ENCODE assay signal across 9 cellular contexts in genomic region chr12:112906712-112907414, GRCh38. TPM values are rescaled to one million over a fixed set of nuclear protein-coding genes. Genes with fewer than 3 reads are reported as not detected.
DNase-seq lines count a peak whose midpoint lies in the region; ATAC-seq and TF ChIP-seq lines count a peak whose summit lies in the region.
"Had no signal": no experiment of that assay in that cellular context is flagged by ENCODE, and none has a peak within 500 bp of the region (broad histone marks: within the 10 kb centered on the region; RNA-seq: fewer than 3 reads in every experiment).

Gene OAS1, plus strand, starts transcription at chr12:112906962. Its CDS starts 78 bp downstream, at chr12:112907040.

- TF ChIP-seq CTCF in NB4 (IDR thresholded peaks at IDR 0.05; ENCODE audit: low read depth, low read length) (no peak), fibroblast of the aortic adventitia (IDR thresholded peaks at IDR 0.05; ENCODE audit: insufficient read depth, low read length) (no peak)

- peak; percentile 72 for ATAC-seq in HG02610 (IDR thresholded peaks at IDR 0.05; ENCODE audit: unreplicated experiment)

- H3K27ac Mint-ChIP-seq in activated CD4-positive, alpha-beta memory T cell treated with anti-CD3 and anti-CD28 coated beads, Interleukin-2, amount 10 ng/mL, durations not matched to agents 7 days and 5 days, result peak within 1 kb of the TSS; percentile 99

- no peaks in the 10 kb centered on the region for H3K27me3 Mint-ChIP-seq in activated CD4-positive, alpha-beta memory T cell treated with anti-CD3 and anti-CD28 coated beads, Interleukin-2, amount 10 ng/mL, durations not matched to agents 7 days and 5 days

- H3K4me1 Mint-ChIP-seq in activated CD4-positive, alpha-beta memory T cell treated with anti-CD3 and anti-CD28 coated beads, Interleukin-2, amount 10 ng/mL, durations not matched to agents 7 days and 5 days, result peaks cover 78% of the 10 kb centered on the region

- peaks cover 52% of the 10 kb centered on the region for H3K36me3 Mint-ChIP-seq in activated CD4-positive, alpha-beta memory T cell treated with anti-CD3 and anti-CD28 coated beads, Interleukin-2, amount 10 ng/mL, durations not matched to agents 7 days and 5 days (ENCODE audit: low read depth)

- H3K4me3 ChIP-seq in NB4 (ENCODE audit: low read depth, low read length) (peak within 1 kb of the TSS; percentile 74), fibroblast of the aortic adventitia (ENCODE audit: low read depth, low read length) (peak within 1 kb of the TSS; percentile 64)
- H3K4me3 ChIP-seq: HAP-1 had no signal

- H3K9me3 Mint-ChIP-seq in activated CD4-positive, alpha-beta memory T cell treated with anti-CD3 and anti-CD28 coated beads, Interleukin-2, amount 10 ng/mL, durations not matched to agents 7 days and 5 days, result peaks cover 13% of the 10 kb centered on the region

- POLR2A ChIA-PET in activated CD4-positive, alpha-beta memory T cell treated with anti-CD3 and anti-CD28 coated beads, Interleukin-2, amount 10 ng/mL, durations not matched to agents 7 days and 5 days (lab: Charles Lee), result interaction anchor here (0.5 to 5.1 kb wide), 25 partner anchors 8 to 1221 kb away, joined by 3 to 183 read pairs (median 5); partner anchors contain the start of genes ACAD10, BRAP, DDX54 and OAS2

- CTCF ChIA-PET in activated CD4-positive, alpha-beta memory T cell treated with anti-CD3 and anti-CD28 coated beads, Interleukin-2, amount 10 ng/mL, durations not matched to agents 7 days and 5 days (lab: Charles Lee), result interaction anchor here (0.6 to 4.1 kb wide), 8 partner anchors 11 to 330 kb away, joined by 3 to 35 read pairs (median 4); partner anchors contain the start of genes OAS2 and OAS3

- peak; percentile 33 for DNase-seq in stimulated activated CD4-positive, alpha-beta T cell treated with anti-CD3 and anti-CD28 coated beads, Interleukin-15, amount 100 ng/mL, for 24 hours
- DNase-seq in stimulated activated CD4-positive, alpha-beta T cell treated with anti-CD3 and anti-CD28 coated beads, Interleukin-12 subunit alpha, Interleukin-12 subunit beta, amount 100 ng/mL, for 4 hours, result no peak
- DNase-seq in NB4 (ENCODE audit: low read depth) (peak; percentile 88), fibroblast of the aortic adventitia (ENCODE audit: low read depth) (peak; percentile 69), non-pigmented ciliary epithelial cell (ENCODE audit: low read depth) (peak; percentile 22), UCSD-AML1 (lab: John Stamatoyannopoulos, UW; ENCODE audit: unreplicated experiment) (no peak)
- DNase-seq in activated CD4-positive, alpha-beta memory T cell treated with anti-CD3 and anti-CD28 coated beads, Interleukin-2, amount 10 ng/mL, durations not matched to agents 7 days and 5 days, result peak; percentile 69

- TF ChIP-seq POLR2A in NB4 (IDR thresholded peaks at IDR 0.05; ENCODE audit: extremely low read depth, insufficient read length), result no peak

- peak within 1 kb of the TSS; percentile 100 for H3K4me3 Mint-ChIP-seq in activated CD4-positive, alpha-beta memory T cell treated with anti-CD3 and anti-CD28 coated beads, Interleukin-2, amount 10 ng/mL, durations not matched to agents 7 days and 5 days

RNA-seq across cellular contexts. Expression of gene OAS1, which starts in this region (rescaled TPM):
- 100 to 1,000 TPM; 246 to 248 TPM for total RNA-seq in activated CD4-positive, alpha-beta memory T cell treated with anti-CD3 and anti-CD28 coated beads, Interleukin-2, amount 10 ng/mL, durations not matched to agents 7 days and 5 days
- total RNA-seq in fibroblast of the aortic adventitia (ENCODE audit: low replicate concordance), result 1.4 and 7.8 TPM in 2 replicates

Comparison
In these comparisons a context has a peak if more than half of its experiments do, and no peak if none do; other contexts are left out.
1. RNA of gene OAS1 (total RNA-seq): 246 to 248 TPM in activated CD4-positive, alpha-beta memory T cell treated with anti-CD3 and anti-CD28 coated beads, Interleukin-2, amount 10 ng/mL, durations not matched to agents 7 days and 5 days; 1.4 to 7.8 TPM in fibroblast of the aortic adventitia; every median in the first group is over 10 times any median in the second.
2. DNase-seq: peak in stimulated activated CD4-positive, alpha-beta T cell treated with anti-CD3 and anti-CD28 coated beads, Interleukin-15, amount 100 ng/mL, for 24 hours (single experiment), NB4 (single experiment), activated CD4-positive, alpha-beta memory T cell treated with anti-CD3 and anti-CD28 coated beads, Interleukin-2, amount 10 ng/mL, durations not matched to agents 7 days and 5 days (single experiment), fibroblast of the aortic adventitia (single experiment) and non-pigmented ciliary epithelial cell (single experiment); none in stimulated activated CD4-positive, alpha-beta T cell treated with anti-CD3 and anti-CD28 coated beads, Interleukin-12 subunit alpha, Interleukin-12 subunit beta, amount 100 ng/mL, for 4 hours (single experiment) and UCSD-AML1 (single experiment).